ENCODE assay signal across 28 cellular contexts in genomic region chr1:193914871-193915270, GRCh38.
DNase-seq lines count a peak whose midpoint lies in the region; ATAC-seq, FAIRE-seq and TF ChIP-seq lines count a peak whose summit lies in the region.
"Had no signal": no experiment of that assay in that cellular context is flagged by ENCODE, and none has a peak within 500 bp of the region (broad histone marks: within the 10 kb centered on the region; RNA-seq: fewer than 3 reads in every experiment).

No MANE protein-coding gene starts in this region.

- H3K9me3 ChIP-seq in mucosa of descending colon, result no peaks in the 10 kb centered on the region
- H3K9me3 ChIP-seq: BE2C, BLaER1 had no signal

- DNase-seq in Right ventricle myocardium superior (no peak), left cardiac atrium (no peak), bronchial epithelial cell (ENCODE audit: low read depth) (peak; percentile 24), epithelial cell of esophagus (ENCODE audit: low read depth) (peak; percentile 6), nephron progenitor cell (no peak), mucosa of descending colon (no peak)
- DNase-seq: 8988T; ACHN; BE2C; C1 segment of cervical spinal cord; CD4-positive, alpha-beta memory T cell; CD4-positive, CD25-positive, alpha-beta regulatory T cell; CD8-positive, alpha-beta memory T cell; COR-L47; DMS 273 treated with DMSO at 0.1 percent for 48 hours; DMS153; DMS53; DMS79; DND-41; EL; GDM1 had no signal

- no peaks in the 10 kb centered on the region for H3K27me3 Mint-ChIP-seq in nephron progenitor cell (ENCODE audit: low read depth, poor library complexity)
- H3K27me3 Mint-ChIP-seq: CD4-positive, alpha-beta memory T cell; CD4-positive, CD25-positive, alpha-beta regulatory T cell had no signal

- H3K27me3 ChIP-seq in bronchial epithelial cell (ENCODE audit: control insufficient read depth, insufficient read depth, low read length), result no peaks in the 10 kb centered on the region
- H3K27me3 ChIP-seq: BE2C, BLaER1 had no signal

- peak; percentile 39 for ATAC-seq in Right ventricle myocardium superior (ENCODE audit: poor library complexity)
- ATAC-seq in left cardiac atrium, result no peak
- no peak for ATAC-seq in GM21381 (IDR thresholded peaks at IDR 0.05; ENCODE audit: unreplicated experiment)
- ATAC-seq in mucosa of descending colon, result no peak
- ATAC-seq: GM12878 had no signal

- peak overlapping the region; percentile 37 for H3K27ac Mint-ChIP-seq in nephron progenitor cell
- H3K27ac Mint-ChIP-seq: CD14-positive monocyte; CD4-positive, CD25-positive, alpha-beta regulatory T cell had no signal

- no peak overlapping the region for H3K4me3 Mint-ChIP-seq in nephron progenitor cell
- H3K4me3 Mint-ChIP-seq: CD14-positive monocyte; CD4-positive, alpha-beta memory T cell; CD4-positive, CD25-positive, alpha-beta regulatory T cell; CD8-positive, alpha-beta memory T cell had no signal

- H3K9me3 Mint-ChIP-seq in nephron progenitor cell, result no peaks in the 10 kb centered on the region
- H3K9me3 Mint-ChIP-seq: CD8-positive, alpha-beta memory T cell had no signal

- intact Hi-C loops in Right ventricle myocardium superior (cut with DNase I), result no loop called here
- intact Hi-C loops in left cardiac atrium (cut with DNase I), result no loop called here
- intact Hi-C loops in mucosa of descending colon (cut with DNase I, micrococcal nuclease), result no loop called here

- no peak for FAIRE-seq in bronchial epithelial cell (lab: Jason Lieb, UNC)
- FAIRE-seq: A204.1, GM12878, GM12892, GM18507 had no signal

- H3K4me3 ChIP-seq in bronchial epithelial cell (ENCODE audit: low read depth, low read length) (no peak overlapping the region), epithelial cell of esophagus (ENCODE audit: low read length) (no peak overlapping the region), mucosa of descending colon (no peak overlapping the region)
- H3K4me3 ChIP-seq: BLaER1, GM12878 had no signal

- no peaks in the 10 kb centered on the region for H3K36me3 Mint-ChIP-seq in nephron progenitor cell (ENCODE audit: low read depth)
- H3K36me3 Mint-ChIP-seq: CD14-positive monocyte; CD4-positive, CD25-positive, alpha-beta regulatory T cell had no signal

- no peaks in the 10 kb centered on the region for H3K4me1 ChIP-seq in mucosa of descending colon (ENCODE audit: low read depth)
- H3K4me1 ChIP-seq: BE2C, BLaER1 had no signal

- TF ChIP-seq CTCF in bronchial epithelial cell (IDR thresholded peaks at IDR 0.05; ENCODE audit: insufficient read depth, low read length, severe bottlenecking), result no peak
- TF ChIP-seq CTCF in epithelial cell of esophagus (IDR thresholded peaks at IDR 0.05; ENCODE audit: insufficient read depth, low read depth, low read length, missing control alignments), result no peak
- TF ChIP-seq CTCF in nephron progenitor cell (IDR thresholded peaks at IDR 0.05), result no peak
- TF ChIP-seq CTCF in mucosa of descending colon (IDR thresholded peaks at IDR 0.05), result no peak

- H3K36me3 ChIP-seq in bronchial epithelial cell (ENCODE audit: control insufficient read depth, insufficient read depth, low read length) (no peaks in the 10 kb centered on the region), mucosa of descending colon (ENCODE audit: low read depth) (no peaks in the 10 kb centered on the region)
- H3K36me3 ChIP-seq: BE2C, BLaER1 had no signal

- no peaks in the 10 kb centered on the region for H3K4me1 Mint-ChIP-seq in nephron progenitor cell
- H3K4me1 Mint-ChIP-seq: CD14-positive monocyte; CD4-positive, alpha-beta memory T cell; CD8-positive, alpha-beta memory T cell had no signal

Comparison
In these comparisons a context has a peak if more than half of its experiments do, and no peak if none do; other contexts are left out.
1. DNase-seq: peak in bronchial epithelial cell (single experiment) and epithelial cell of esophagus (single experiment); none in Right ventricle myocardium superior (single experiment), left cardiac atrium (single experiment), nephron progenitor cell (single experiment) and mucosa of descending colon (0 of 3).